ENCODE assay signal across 16 cellular contexts in genomic region chr11:72856551-72857342, GRCh38. TPM values are rescaled to one million over a fixed set of nuclear protein-coding genes. Genes with fewer than 3 reads are reported as not detected.
DNase-seq lines count a peak whose midpoint lies in the region; TF ChIP-seq lines count a peak whose summit lies in the region.
"Had no signal": no experiment of that assay in that cellular context is flagged by ENCODE, and none has a peak within 500 bp of the region (broad histone marks: within the 10 kb centered on the region; RNA-seq: fewer than 3 reads in every experiment).

No MANE protein-coding gene starts in this region.

- H3K4me3 ChIP-seq in AG04449 (ENCODE audit: low read depth, low read length), result no peak overlapping the region
- no peak overlapping the region for H3K4me3 ChIP-seq in CD4-positive, alpha-beta memory T cell (ENCODE audit: low read length in 2 of 2)

- CTCF ChIA-PET in AG04449 (lab: Yijun Ruan, JAX), result interaction anchor here (1.2 to 1.3 kb wide), 2 partner anchors 25 to 324 kb away, joined by 3 read pairs; no protein-coding TSS in a partner anchor
- CTCF ChIA-PET in CD4-positive, alpha-beta memory T cell (lab: Charles Lee; ENCODE audit: partially characterized antibody), result no interaction called here

- H3K4me1 ChIP-seq in CD4-positive, alpha-beta memory T cell (ENCODE audit: insufficient read depth, low read length), result no peaks in the 10 kb centered on the region

- no peak overlapping the region for H3K27ac ChIP-seq in CD4-positive, alpha-beta memory T cell (ENCODE audit: low read depth, low read length)

- peaks cover 21% of the 10 kb centered on the region for H3K36me3 Mint-ChIP-seq in nephron (ENCODE audit: low read depth)
- H3K36me3 Mint-ChIP-seq in CD4-positive, alpha-beta memory T cell, result peaks cover 14 to 20% of the 10 kb centered on the region in 2 donors
- H3K36me3 Mint-ChIP-seq: activated naive CD4-positive, alpha-beta T cell treated with anti-CD3 and anti-CD28 coated beads, Interleukin-2, amount 50 U/mL, for 72 hours had no signal

- intact Hi-C loops in CD4-positive, alpha-beta memory T cell (cut with micrococcal nuclease), result no loop called here
- intact Hi-C loops in posterior cingulate gyrus (cut with DNase I), result no loop called here

- no peaks in the 10 kb centered on the region for H3K27me3 Mint-ChIP-seq in nephron (ENCODE audit: low read depth)
- H3K27me3 Mint-ChIP-seq in CD4-positive, alpha-beta memory T cell, result no peaks in the 10 kb centered on the region

- H3K27ac Mint-ChIP-seq in nephron, result peak overlapping the region; percentile 29 to 43 (median 32)
- H3K27ac Mint-ChIP-seq in CD4-positive, alpha-beta memory T cell, result no peak overlapping the region
- H3K27ac Mint-ChIP-seq: activated naive CD4-positive, alpha-beta T cell treated with anti-CD3 and anti-CD28 coated beads, Interleukin-2, amount 50 U/mL, for 72 hours had no signal

- no peaks in the 10 kb centered on the region for H3K9me3 ChIP-seq in CD4-positive, alpha-beta memory T cell (ENCODE audit: control insufficient read depth in 1 of 2, low read length in 2 of 2)

- POLR2A ChIA-PET in AG04449 (lab: Yijun Ruan, JAX), result no interaction called here
- POLR2A ChIA-PET in CD4-positive, alpha-beta memory T cell (lab: Charles Lee; ENCODE audit: partially characterized antibody), result no interaction called here

- peak; percentile 13 for TF ChIP-seq CTCF in AG04449 (IDR thresholded peaks at IDR 0.05; ENCODE audit: insufficient read depth, low read length, missing control alignments)
- TF ChIP-seq CTCF in nephron (IDR thresholded peaks at IDR 0.05; ENCODE audit: unreplicated experiment in 3 of 3), result no peak

- H3K4me1 Mint-ChIP-seq in nephron, result peaks cover 15% of the 10 kb centered on the region
- H3K4me1 Mint-ChIP-seq in CD4-positive, alpha-beta memory T cell, result peaks cover 2 to 7% (median 6%) of the 10 kb centered on the region in 4 donors

- peaks cover 3% of the 10 kb centered on the region for H3K9me3 Mint-ChIP-seq in nephron
- peaks cover 0 to 2% (median 0%) of the 10 kb centered on the region in 8 donors for H3K9me3 Mint-ChIP-seq in CD4-positive, alpha-beta memory T cell
- H3K9me3 Mint-ChIP-seq: activated naive CD4-positive, alpha-beta T cell treated with anti-CD3 and anti-CD28 coated beads, Interleukin-2, amount 50 U/mL, for 72 hours had no signal

- H3K27me3 ChIP-seq in CD4-positive, alpha-beta memory T cell (ENCODE audit: insufficient read depth, low read length), result no peaks in the 10 kb centered on the region

- DNase-seq in AG04449 (ENCODE audit: low read depth, low spot score) (no peak), astrocyte of the hippocampus (ENCODE audit: low read depth, low spot score) (peak; percentile 16), fibroblast of the conjunctiva (ENCODE audit: low read depth) (peak; percentile 27), NCI-H1105 treated with DMSO at 0.1 percent for 48 hours (lab: John Stamatoyannopoulos, UW) (no peak), posterior cingulate gyrus (no peak)
- no peak for DNase-seq in stimulated activated CD8-positive, alpha-beta memory T cell treated with anti-CD3 and anti-CD28 coated beads, Interleukin-4, amount 100 ng/mL, for 48 hours
- DNase-seq in CD4-positive, alpha-beta memory T cell, result no peak
- DNase-seq: activated CD4-positive, CD25-positive, alpha-beta regulatory T cell treated with anti-CD3 and anti-CD28 coated beads, Interleukin-2, amount 50 U/mL, for 72 hours; cortex of kidney; foreskin fibroblast; KG1; NCI-H1436 treated with DMSO at 0.1 percent for 48 hours; NCI-H524 treated with DMSO at 0.1 percent for 48 hours; stimulated activated naive CD8-positive, alpha-beta T cell treated with anti-CD3 and anti-CD28 coated beads, Interleukin-15, Interleukin-2, amounts not matched to agents 100 U/mL and 50 U/mL, for 24 hours had no signal

- H3K36me3 ChIP-seq in CD4-positive, alpha-beta memory T cell (ENCODE audit: insufficient read depth, low read length), result no peaks in the 10 kb centered on the region

- H3K4me3 Mint-ChIP-seq in nephron, result no peak overlapping the region
- H3K4me3 Mint-ChIP-seq in CD4-positive, alpha-beta memory T cell, result no peak overlapping the region

RNA-seq across cellular contexts. Expression of gene ATG16L2, which starts 42.5 kb away (rescaled TPM):
- total RNA-seq in CD4-positive, alpha-beta memory T cell, result 100 to 1,000 TPM; 194 to 202 TPM
- polyA plus RNA-seq in CD4-positive, alpha-beta memory T cell, result 10 to 100 TPM; 13.2 to 24.1 TPM

Comparison
In these comparisons a context has a peak if more than half of its experiments do, and no peak if none do; other contexts are left out.
1. DNase-seq: peak in astrocyte of the hippocampus (single experiment) and fibroblast of the conjunctiva (single experiment); none in AG04449 (single experiment), stimulated activated CD8-positive, alpha-beta memory T cell treated with anti-CD3 and anti-CD28 coated beads, Interleukin-4, amount 100 ng/mL, for 48 hours (single experiment), CD4-positive, alpha-beta memory T cell (0 of 5), NCI-H1105 treated with DMSO at 0.1 percent for 48 hours (single experiment) and posterior cingulate gyrus (0 of 10).
2. H3K27ac Mint-ChIP-seq: peak in nephron (3 of 3); none in CD4-positive, alpha-beta memory T cell (0 of 7).